28 cellular contexts compared by ENCODE assay signal in the genomic region with DNA sequence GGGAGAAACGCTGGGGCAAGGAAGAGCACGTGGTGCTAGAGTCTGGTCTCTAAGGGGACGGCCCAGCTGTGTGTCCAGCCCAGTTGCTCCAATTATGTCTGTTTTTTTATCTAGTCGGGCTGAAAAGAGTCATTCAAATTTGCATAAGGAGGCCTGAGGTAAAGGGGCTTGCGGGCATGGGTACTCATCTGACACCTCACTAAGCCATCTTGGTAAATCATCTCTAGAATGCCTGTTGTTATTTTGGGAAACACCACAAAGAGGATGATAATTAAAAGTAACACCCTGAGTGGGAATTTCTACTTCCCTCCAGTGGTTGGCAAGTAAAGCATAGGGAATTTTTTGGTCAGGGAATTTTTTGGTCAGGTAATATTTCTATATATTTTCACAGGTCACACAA.
"Had no signal": no experiment of that assay in that cellular context is flagged by ENCODE, and none has a peak within 500 bp of the region (broad histone marks: within the 10 kb centered on the region; RNA-seq: fewer than 3 reads in every experiment).

No MANE protein-coding gene starts in this region.

- H3K27ac Mint-ChIP-seq: activated CD4-positive, alpha-beta memory T cell treated with anti-CD3 and anti-CD28 coated beads, Interleukin-2, amount 10 ng/mL, durations not matched to agents 7 days and 5 days; activated CD4-positive, alpha-beta T cell treated with anti-CD3 and anti-CD28 coated beads, Interleukin-2, amount 10 ng/mL, durations not matched to agents 7 days and 5 days; activated naive CD4-positive, alpha-beta T cell treated with anti-CD3 and anti-CD28 coated beads, Interleukin-2, amount 10 ng/mL, durations not matched to agents 7 days and 5 days; activated naive CD4-positive, alpha-beta T cell treated with anti-CD3 and anti-CD28 coated beads, Interleukin-2, amount 50 U/mL, for 72 hours; activated naive CD8-positive, alpha-beta T cell treated with anti-CD3 and anti-CD28 coated beads, Interleukin-2, amount 10 ng/mL, durations not matched to agents 7 days and 5 days; activated T-cell treated with anti-CD3 and anti-CD28 coated beads, Interleukin-2, amount 50 U/mL, for 24 hours; activated T-cell treated with anti-CD3 and anti-CD28 coated beads, Interleukin-2, amount 50 U/mL, for 72 hours; brain; WTC11 had no signal

- H3K4me1 Mint-ChIP-seq: activated CD4-positive, alpha-beta memory T cell treated with anti-CD3 and anti-CD28 coated beads, Interleukin-2, amount 10 ng/mL, durations not matched to agents 7 days and 5 days; activated CD4-positive, alpha-beta T cell treated with anti-CD3 and anti-CD28 coated beads, Interleukin-2, amount 10 ng/mL, durations not matched to agents 7 days and 5 days; activated naive CD4-positive, alpha-beta T cell treated with anti-CD3 and anti-CD28 coated beads, Interleukin-2, amount 10 ng/mL, durations not matched to agents 7 days and 5 days; activated naive CD8-positive, alpha-beta T cell treated with anti-CD3 and anti-CD28 coated beads, Interleukin-2, amount 10 ng/mL, durations not matched to agents 7 days and 5 days; brain; WTC11 had no signal

- H3K27me3 Mint-ChIP-seq: activated CD4-positive, alpha-beta memory T cell treated with anti-CD3 and anti-CD28 coated beads, Interleukin-2, amount 10 ng/mL, durations not matched to agents 7 days and 5 days; activated CD4-positive, alpha-beta T cell treated with anti-CD3 and anti-CD28 coated beads, Interleukin-2, amount 10 ng/mL, durations not matched to agents 7 days and 5 days; activated naive CD4-positive, alpha-beta T cell treated with anti-CD3 and anti-CD28 coated beads, Interleukin-2, amount 10 ng/mL, durations not matched to agents 7 days and 5 days; activated naive CD8-positive, alpha-beta T cell treated with anti-CD3 and anti-CD28 coated beads, Interleukin-2, amount 10 ng/mL, durations not matched to agents 7 days and 5 days; brain had no signal

- ATAC-seq: activated naive CD4-positive, alpha-beta T cell treated with anti-CD3 and anti-CD28 coated beads, Interleukin-2, amount 50 U/mL, for 72 hours; activated T-cell treated with anti-CD3 and anti-CD28 coated beads, Interleukin-2, amount 50 U/mL, for 72 hours; esophagus mucosa; WTC11 had no signal

- H3K4me3 Mint-ChIP-seq: activated CD4-positive, alpha-beta memory T cell treated with anti-CD3 and anti-CD28 coated beads, Interleukin-2, amount 10 ng/mL, durations not matched to agents 7 days and 5 days; activated CD4-positive, alpha-beta T cell treated with anti-CD3 and anti-CD28 coated beads, Interleukin-2, amount 10 ng/mL, durations not matched to agents 7 days and 5 days; activated naive CD4-positive, alpha-beta T cell treated with anti-CD3 and anti-CD28 coated beads, Interleukin-2, amount 10 ng/mL, durations not matched to agents 7 days and 5 days; activated naive CD8-positive, alpha-beta T cell treated with anti-CD3 and anti-CD28 coated beads, Interleukin-2, amount 10 ng/mL, durations not matched to agents 7 days and 5 days; activated T-cell treated with anti-CD3 and anti-CD28 coated beads, Interleukin-2, amount 50 U/mL, for 24 hours; activated T-cell treated with anti-CD3 and anti-CD28 coated beads, Interleukin-2, amount 50 U/mL, for 72 hours; brain; WTC11 had no signal

- H3K9me3 ChIP-seq: ascending aorta, colonic mucosa had no signal

- H3K4me3 ChIP-seq: ascending aorta, breast epithelium, cardiac muscle cell, colonic mucosa had no signal

- H3K36me3 Mint-ChIP-seq: activated naive CD4-positive, alpha-beta T cell treated with anti-CD3 and anti-CD28 coated beads, Interleukin-2, amount 10 ng/mL, durations not matched to agents 7 days and 5 days; activated naive CD8-positive, alpha-beta T cell treated with anti-CD3 and anti-CD28 coated beads, Interleukin-2, amount 10 ng/mL, durations not matched to agents 7 days and 5 days; brain had no signal

- DNase-seq: activated CD4-positive, alpha-beta memory T cell treated with anti-CD3 and anti-CD28 coated beads, Interleukin-2, amount 10 ng/mL, durations not matched to agents 7 days and 5 days; activated CD4-positive, alpha-beta T cell treated with anti-CD3 and anti-CD28 coated beads for 1 hour; activated CD4-positive, alpha-beta T cell treated with anti-CD3 and anti-CD28 coated beads for 4 hours; activated CD4-positive, alpha-beta T cell treated with anti-CD3 and anti-CD28 coated beads, Interleukin-2, amount 10 ng/mL, durations not matched to agents 7 days and 5 days; activated CD4-positive, alpha-beta T cell treated with anti-CD3 and anti-CD28 coated beads, Interleukin-2, amount 50 U/mL, for 4 hours; activated CD8-positive, alpha-beta memory T cell treated with anti-CD3 and anti-CD28 coated beads, Interleukin-2, amount 50 U/mL, for 48 hours; activated gamma-delta T cell; activated naive CD4-positive, alpha-beta T cell; activated naive CD4-positive, alpha-beta T cell treated with anti-CD3 and anti-CD28 coated beads, Interleukin-2, amount 10 ng/mL, durations not matched to agents 7 days and 5 days; activated naive CD8-positive, alpha-beta T cell treated with anti-CD3 and anti-CD28 coated beads, Interleukin-2, amount 10 ng/mL, durations not matched to agents 7 days and 5 days; activated T-cell treated with anti-CD3 and anti-CD28 coated beads for 4 hours; activated T-cell treated with anti-CD3 and anti-CD28 coated beads, Interleukin-2, amount 50 U/mL, for 24 hours; activated T-cell treated with anti-CD3 and anti-CD28 coated beads, Interleukin-2, amount 50 U/mL, for 72 hours; central memory CD4-positive, alpha-beta T cell; cerebellar nuclear complex; colonic mucosa; effector CD8-positive, alpha-beta T cell; foreskin fibroblast; head of caudate nucleus; T-helper 1 cell; T-helper 2 cell had no signal
